8 cellular contexts compared by ENCODE assay signal in the genomic region with DNA sequence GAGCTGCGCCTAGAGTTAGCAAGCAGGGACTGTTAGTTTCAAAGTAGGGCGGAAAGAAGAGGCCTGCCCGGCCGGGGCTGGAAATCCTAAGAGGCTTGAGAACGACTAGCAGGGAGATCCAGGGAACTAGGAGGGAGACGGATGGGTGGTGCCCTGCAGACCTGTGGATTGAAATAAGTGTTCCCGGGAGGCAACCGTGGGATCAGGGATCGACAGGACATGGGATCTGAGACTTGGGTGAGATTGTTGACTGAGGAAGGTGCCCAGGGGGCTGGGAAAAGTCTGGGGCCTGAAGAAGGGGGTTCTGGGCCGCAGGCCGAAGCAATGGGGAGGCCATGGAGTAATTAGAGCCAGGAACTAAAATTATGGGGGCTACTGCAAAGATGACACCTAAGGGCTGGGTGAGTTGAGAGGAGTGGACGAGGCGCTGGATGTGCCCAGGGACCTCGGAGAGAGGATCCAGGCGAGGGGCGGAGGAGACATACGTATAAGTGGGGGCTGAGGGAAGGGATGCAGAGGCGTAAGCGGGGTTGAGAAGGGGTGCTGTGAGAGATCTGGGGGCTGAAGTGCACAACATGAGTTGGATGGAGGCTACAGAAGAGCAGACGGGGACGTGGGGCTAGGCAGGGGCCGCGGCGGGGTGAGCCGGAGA. TPM values are rescaled to one million over a fixed set of nuclear protein-coding genes. Genes with fewer than 3 reads are reported as not detected.
DNase-seq lines count a peak whose midpoint lies in the region; ATAC-seq and TF ChIP-seq lines count a peak whose summit lies in the region.

No MANE protein-coding gene starts in this region.

- H3K4me3 ChIP-seq in GM12875 (ENCODE audit: low read depth, low read length) (peak overlapping the region; percentile 73), HUES6 (ENCODE audit: low read depth, low read length) (peak overlapping the region; percentile 94), iPS-18a (ENCODE audit: low read length) (peak overlapping the region; percentile 97), spleen (peak overlapping the region; percentile 72 to 99 (median 92))

- H3K27me3 ChIP-seq in HUES6 (ENCODE audit: control insufficient read depth, insufficient read depth, low read length) (no peaks in the 10 kb centered on the region), iPS-18a (ENCODE audit: control insufficient read depth, insufficient read depth, low read length) (no peaks in the 10 kb centered on the region), spleen (replicated peaks in 1 of 7) (no peaks in the 10 kb centered on the region)

- TF ChIP-seq POLR2A in spleen (IDR thresholded peaks at IDR 0.05): no peak

- H3K9ac ChIP-seq in HUES6 (ENCODE audit: low read length) (peak overlapping the region; percentile 52), iPS-18a (ENCODE audit: low read length) (peak overlapping the region; percentile 72)

- intact Hi-C loops in spleen (cut with DNase I; ENCODE audit: low total_unique reads): no loop called here

- 2 to 5% (median 3%) methylated on average over 25 of the region's 25 CpGs for WGBS in spleen, 5 donors

- ATAC-seq in GM18498 (IDR thresholded peaks at IDR 0.05; ENCODE audit: unreplicated experiment): no peak

- H3K27ac ChIP-seq in HUES6 (ENCODE audit: low read depth, low read length) (no peak overlapping the region), angular gyrus (ENCODE audit: low read depth, low read length) (peak overlapping the region; percentile 84), iPS-18a (ENCODE audit: low read length) (no peak overlapping the region), spleen (peak overlapping the region; percentile 83 to 94 (median 90))

- H3K4me1 ChIP-seq in HUES6 (ENCODE audit: control insufficient read depth, insufficient read depth, low read length) (peaks cover 8% of the 10 kb centered on the region; the same call in 1 of the 2 replicates), iPS-18a (ENCODE audit: control insufficient read depth, low read depth, low read length) (peaks cover 9% of the 10 kb centered on the region), spleen (peaks cover 20 to 70% (median 48%) of the 10 kb centered on the region in 6 donors)

- no peaks in the 10 kb centered on the region; the same call in 1 of the 2 replicates for H3K36me3 ChIP-seq in HUES6 (ENCODE audit: control insufficient read depth, insufficient read depth, low read length)
- H3K36me3 ChIP-seq in iPS-18a (ENCODE audit: control insufficient read depth, low read depth, low read length): no peaks in the 10 kb centered on the region
- no peaks in the 10 kb centered on the region for H3K36me3 ChIP-seq in spleen

- DNase-seq in AG08396 (ENCODE audit: low spot score) (peak; percentile 35), spleen (peak; percentile 79), 8988T (no peak)

- TF ChIP-seq CTCF in GM12875 (IDR thresholded peaks at IDR 0.05; ENCODE audit: borderline replicate concordance, insufficient read depth, low read depth, low read length) (no peak), spleen (IDR thresholded peaks at IDR 0.05 in 8 of 11, conservative IDR thresholded peaks at IDR 0.05 in 3 of 11) (no peak)

- H3K9me3 ChIP-seq in HUES6 (ENCODE audit: control insufficient read depth, insufficient read depth, low read depth, low read length) (no peaks in the 10 kb centered on the region), iPS-18a (ENCODE audit: control insufficient read depth, low read depth, low read length) (no peaks in the 10 kb centered on the region), spleen (peaks cover 0 to 6% (median 0%) of the 10 kb centered on the region in 8 donors)

RNA-seq across cellular contexts. Expression of gene LTA4H, which starts 0.6 kb away (rescaled TPM):
- total RNA-seq in spleen: 100 to 1,000 TPM in 4 of 7 donors, 10 to 100 TPM in 3; 79.0 to 183 (median 103) TPM
- polyA plus RNA-seq in spleen: 10 to 100 TPM; 58.0 to 75.3 (median 62.9) TPM

RNA-seq across cellular contexts. Expression of gene HAL, which starts 38.6 kb away (rescaled TPM):
- 10 to 100 TPM in 4 of 7 donors, 1 to 10 TPM in 3; 4.6 to 27.3 (median 11.7) TPM for total RNA-seq in spleen
- 1 to 10 TPM in 1 of 3 donors, under 1 TPM in 2; 0.24 to 1.9 (median 0.72) TPM for polyA plus RNA-seq in spleen

Comparison
In these comparisons a context has a peak if more than half of its experiments do, and no peak if none do; other contexts are left out.
1. H3K27ac ChIP-seq: peak in angular gyrus (single experiment) and spleen (8 of 8); none in HUES6 (single experiment) and iPS-18a (single experiment).
2. Peak in every context shown above with its lines, with median percentiles within 50 percentile points of each other: H3K4me3 ChIP-seq.